1 cellular context compared by ENCODE assay signal in genomic region chr4:123555500-123556273, GRCh38.
TF ChIP-seq lines count a peak whose summit lies in the region.

No MANE protein-coding gene starts in this region.

TF ChIP-seq in HepG2, 621 proteins besides CTCF, POLR2A, EP300 and RAD21 (continued from another document and continues in another):
- TF ChIP-seq, protein P1, sequence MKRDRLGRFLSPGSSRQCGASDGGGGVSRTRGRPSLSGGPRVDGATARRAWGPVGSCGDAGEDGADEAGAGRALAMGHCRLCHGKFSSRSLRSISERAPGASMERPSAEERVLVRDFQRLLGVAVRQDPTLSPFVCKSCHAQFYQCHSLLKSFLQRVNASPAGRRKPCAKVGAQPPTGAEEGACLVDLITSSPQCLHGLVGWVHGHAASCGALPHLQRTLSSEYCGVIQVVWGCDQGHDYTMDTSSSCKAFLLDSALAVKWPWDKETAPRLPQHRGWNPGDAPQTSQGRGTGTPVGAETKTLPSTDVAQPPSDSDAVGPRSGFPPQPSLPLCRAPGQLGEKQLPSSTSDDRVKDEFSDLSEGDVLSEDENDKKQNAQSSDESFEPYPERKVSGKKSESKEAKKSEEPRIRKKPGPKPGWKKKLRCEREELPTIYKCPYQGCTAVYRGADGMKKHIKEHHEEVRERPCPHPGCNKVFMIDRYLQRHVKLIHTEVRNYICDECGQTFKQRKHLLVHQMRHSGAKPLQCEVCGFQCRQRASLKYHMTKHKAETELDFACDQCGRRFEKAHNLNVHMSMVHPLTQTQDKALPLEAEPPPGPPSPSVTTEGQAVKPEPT (CRISPR knock-in tag; IDR thresholded peaks at IDR 0.05; ENCODE audit: low read depth): peak; percentile 58; the same call in 1 of the 2 replicates
- TF ChIP-seq, protein P2, sequence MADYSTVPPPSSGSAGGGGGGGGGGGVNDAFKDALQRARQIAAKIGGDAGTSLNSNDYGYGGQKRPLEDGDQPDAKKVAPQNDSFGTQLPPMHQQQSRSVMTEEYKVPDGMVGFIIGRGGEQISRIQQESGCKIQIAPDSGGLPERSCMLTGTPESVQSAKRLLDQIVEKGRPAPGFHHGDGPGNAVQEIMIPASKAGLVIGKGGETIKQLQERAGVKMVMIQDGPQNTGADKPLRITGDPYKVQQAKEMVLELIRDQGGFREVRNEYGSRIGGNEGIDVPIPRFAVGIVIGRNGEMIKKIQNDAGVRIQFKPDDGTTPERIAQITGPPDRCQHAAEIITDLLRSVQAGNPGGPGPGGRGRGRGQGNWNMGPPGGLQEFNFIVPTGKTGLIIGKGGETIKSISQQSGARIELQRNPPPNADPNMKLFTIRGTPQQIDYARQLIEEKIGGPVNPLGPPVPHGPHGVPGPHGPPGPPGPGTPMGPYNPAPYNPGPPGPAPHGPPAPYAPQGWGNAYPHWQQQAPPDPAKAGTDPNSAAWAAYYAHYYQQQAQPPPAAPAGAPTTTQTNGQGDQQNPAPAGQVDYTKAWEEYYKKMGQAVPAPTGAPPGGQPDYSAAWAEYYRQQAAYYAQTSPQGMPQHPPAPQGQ (CRISPR knock-in tag; IDR thresholded peaks at IDR 0.05; ENCODE audit: borderline replicate concordance): no peak
- TF ChIP-seq ZNF512B (CRISPR knock-in tag; IDR thresholded peaks at IDR 0.05; ENCODE audit: borderline replicate concordance) (no peak), ZUFSP (CRISPR knock-in tag; IDR thresholded peaks at IDR 0.05; ENCODE audit: borderline replicate concordance) (no peak), TRIM24 (CRISPR knock-in tag; IDR thresholded peaks at IDR 0.05) (peak; percentile 14; the same call in 1 of the 2 replicates), ZIK1 (CRISPR knock-in tag; IDR thresholded peaks at IDR 0.05; ENCODE audit: borderline replicate concordance, low read depth) (0 out of 2 replicates have a peak, but pooled peaks have one; percentile 35), MZF1 (CRISPR knock-in tag; IDR thresholded peaks at IDR 0.05; ENCODE audit: borderline replicate concordance) (no peak), RNF2 (conservative IDR thresholded peaks at IDR 0.05; ENCODE audit: low read depth) (no peak), PHB2 (IDR thresholded peaks at IDR 0.05; ENCODE audit: partially characterized antibody) (no peak), SRF (IDR thresholded peaks at IDR 0.05; ENCODE audit: low read depth, low read length) (no peak), NR3C1 (CRISPR knock-in tag; IDR thresholded peaks at IDR 0.05) (no peak), CHD4 (IDR thresholded peaks at IDR 0.05; ENCODE audit: borderline replicate concordance, low read length) (no peak), ETV5 (CRISPR knock-in tag; IDR thresholded peaks at IDR 0.05; ENCODE audit: borderline replicate concordance) (peak; percentile 89), ZNF468 (CRISPR knock-in tag; IDR thresholded peaks at IDR 0.05) (no peak), SCMH1 (CRISPR knock-in tag; IDR thresholded peaks at IDR 0.05; ENCODE audit: borderline replicate concordance) (no peak), ZNF788 (CRISPR knock-in tag; IDR thresholded peaks at IDR 0.05; ENCODE audit: borderline replicate concordance) (peak; percentile 61; the same call in 1 of the 2 replicates), FOXJ3 (CRISPR knock-in tag; IDR thresholded peaks at IDR 0.05; ENCODE audit: borderline replicate concordance) (peak; percentile 94), CBFB (CRISPR knock-in tag; IDR thresholded peaks at IDR 0.05) (peak; percentile 75; the same call in 1 of the 2 replicates), ZNF205 (CRISPR knock-in tag; IDR thresholded peaks at IDR 0.05) (0 out of 2 replicates have a peak, but pooled peaks have one; percentile 59), PREB (CRISPR knock-in tag; IDR thresholded peaks at IDR 0.05) (no peak), KDM2A (CRISPR knock-in tag; IDR thresholded peaks at IDR 0.05; ENCODE audit: borderline replicate concordance, low read depth) (peak; percentile 82), ZBTB21 (CRISPR knock-in tag; IDR thresholded peaks at IDR 0.05) (no peak), NFIC (IDR thresholded peaks at IDR 0.05; ENCODE audit: low read length) (peak; percentile 99), ZNF496 (CRISPR knock-in tag; IDR thresholded peaks at IDR 0.05; ENCODE audit: insufficient replicate concordance) (no peak), ZNF33B (CRISPR knock-in tag; IDR thresholded peaks at IDR 0.05) (no peak), HOXA5 (CRISPR knock-in tag; IDR thresholded peaks at IDR 0.05) (peak; percentile 71; the same call in 1 of the 2 replicates), ZGPAT (CRISPR knock-in tag; IDR thresholded peaks at IDR 0.05) (peak; percentile 97), ZBTB39 (CRISPR knock-in tag; IDR thresholded peaks at IDR 0.05) (0 out of 2 replicates have a peak, but pooled peaks have one; percentile 77), ZNF274 (CRISPR knock-in tag; IDR thresholded peaks at IDR 0.05) (no peak; the same call in 1 of the 2 replicates), PAXIP1 (CRISPR knock-in tag; conservative IDR thresholded peaks at IDR 0.05) (peak; percentile 99), ETS1 (CRISPR knock-in tag; IDR thresholded peaks at IDR 0.05) (no peak), KMT2A (CRISPR knock-in tag; IDR thresholded peaks at IDR 0.05) (peak; percentile 62; the same call in 1 of the 2 replicates), IRF2 (CRISPR knock-in tag; IDR thresholded peaks at IDR 0.05) (peak; percentile 91), TP53 (CRISPR knock-in tag; conservative IDR thresholded peaks at IDR 0.05) (0 out of 2 replicates have a peak, but pooled peaks have one; percentile 46), RFXAP (CRISPR knock-in tag; IDR thresholded peaks at IDR 0.05; ENCODE audit: borderline replicate concordance) (peak; percentile 53; the same call in 1 of the 2 replicates), HDAC6 (IDR thresholded peaks at IDR 0.05; ENCODE audit: low read depth, low read length) (no peak)
- TF ChIP-seq, protein P3, sequence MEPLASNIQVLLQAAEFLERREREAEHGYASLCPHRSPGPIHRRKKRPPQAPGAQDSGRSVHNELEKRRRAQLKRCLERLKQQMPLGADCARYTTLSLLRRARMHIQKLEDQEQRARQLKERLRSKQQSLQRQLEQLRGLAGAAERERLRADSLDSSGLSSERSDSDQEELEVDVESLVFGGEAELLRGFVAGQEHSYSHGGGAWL (CRISPR knock-in tag; IDR thresholded peaks at IDR 0.05): peak; percentile 57; the same call in 1 of the 2 replicates
- TF ChIP-seq, protein P4, sequence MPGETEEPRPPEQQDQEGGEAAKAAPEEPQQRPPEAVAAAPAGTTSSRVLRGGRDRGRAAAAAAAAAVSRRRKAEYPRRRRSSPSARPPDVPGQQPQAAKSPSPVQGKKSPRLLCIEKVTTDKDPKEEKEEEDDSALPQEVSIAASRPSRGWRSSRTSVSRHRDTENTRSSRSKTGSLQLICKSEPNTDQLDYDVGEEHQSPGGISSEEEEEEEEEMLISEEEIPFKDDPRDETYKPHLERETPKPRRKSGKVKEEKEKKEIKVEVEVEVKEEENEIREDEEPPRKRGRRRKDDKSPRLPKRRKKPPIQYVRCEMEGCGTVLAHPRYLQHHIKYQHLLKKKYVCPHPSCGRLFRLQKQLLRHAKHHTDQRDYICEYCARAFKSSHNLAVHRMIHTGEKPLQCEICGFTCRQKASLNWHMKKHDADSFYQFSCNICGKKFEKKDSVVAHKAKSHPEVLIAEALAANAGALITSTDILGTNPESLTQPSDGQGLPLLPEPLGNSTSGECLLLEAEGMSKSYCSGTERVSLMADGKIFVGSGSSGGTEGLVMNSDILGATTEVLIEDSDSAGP (CRISPR knock-in tag; IDR thresholded peaks at IDR 0.05; ENCODE audit: borderline replicate concordance): no peak
